18 cellular contexts compared by ENCODE assay signal in the genomic region with DNA sequence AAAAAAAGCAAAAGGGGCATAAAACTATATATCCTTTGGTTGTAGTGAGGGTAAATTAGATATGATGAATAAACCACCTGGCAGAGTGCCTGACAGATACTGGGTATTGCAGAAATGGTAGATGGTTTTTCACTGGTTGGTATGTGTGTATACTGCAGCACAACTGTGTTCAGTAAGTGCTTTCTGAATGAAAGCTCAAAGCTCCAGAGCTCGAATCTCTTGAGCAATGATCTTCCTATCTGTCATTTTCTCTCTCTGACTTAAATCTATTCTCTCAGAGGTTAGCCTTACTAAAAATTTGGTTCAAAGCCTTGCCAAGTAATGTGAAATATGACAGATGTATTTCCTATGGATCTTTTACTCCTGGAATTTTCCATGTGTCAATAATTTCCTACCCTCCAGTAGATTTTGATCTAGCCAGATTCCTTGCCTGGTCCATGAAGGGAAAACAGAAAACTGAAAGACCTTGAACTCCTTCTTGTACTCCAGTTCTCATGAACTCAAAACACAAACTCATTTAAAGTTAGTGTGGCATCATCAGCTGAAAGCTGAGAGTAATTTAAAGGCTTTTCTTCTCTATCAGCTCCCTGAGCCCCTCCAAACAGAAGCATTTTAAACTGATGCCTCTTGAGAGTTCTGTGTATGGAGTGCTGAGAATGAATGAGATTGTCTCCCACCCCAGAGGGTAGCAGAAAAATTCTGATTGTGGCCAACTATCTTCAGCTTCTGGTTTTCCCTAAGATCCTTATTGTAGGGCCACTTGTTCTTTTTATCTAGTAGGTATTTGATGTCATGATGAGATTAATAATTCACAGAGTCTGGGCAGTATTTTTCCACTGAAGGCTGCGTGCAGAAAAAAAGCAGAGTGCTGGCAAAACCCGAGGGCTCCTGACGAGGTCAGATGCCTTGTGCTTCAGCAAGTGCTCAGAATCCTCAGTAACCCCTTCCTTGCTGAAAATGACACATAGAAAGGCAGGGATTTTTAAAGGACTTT.
DNase-seq lines count a peak whose midpoint lies in the region; ATAC-seq, FAIRE-seq and TF ChIP-seq lines count a peak whose summit lies in the region.
"Had no signal": no experiment of that assay in that cellular context is flagged by ENCODE, and none has a peak within 500 bp of the region (broad histone marks: within the 10 kb centered on the region; RNA-seq: fewer than 3 reads in every experiment).

No MANE protein-coding gene starts in this region.

- H3K27me3 ChIP-seq in cardiac muscle cell (no peaks in the 10 kb centered on the region), right atrium auricular region (no peaks in the 10 kb centered on the region), right lobe of liver (no peaks in the 10 kb centered on the region), upper lobe of right lung (no peaks in the 10 kb centered on the region)
- H3K27me3 ChIP-seq: colonic mucosa had no signal

- H3K4me3 ChIP-seq in cardiac muscle cell = peak overlapping the region; percentile 3
- H3K4me3 ChIP-seq in right atrium auricular region = no peak overlapping the region
- H3K4me3 ChIP-seq in right lobe of liver = no peak overlapping the region
- H3K4me3 ChIP-seq in upper lobe of right lung = no peak overlapping the region
- H3K4me3 ChIP-seq: colonic mucosa had no signal

- H3K27ac ChIP-seq in cardiac muscle cell (peak overlapping the region; percentile 0), right atrium auricular region (no peak overlapping the region), right lobe of liver (peak overlapping the region; percentile 44 to 90 (median 85)), upper lobe of right lung (no peak overlapping the region)
- H3K27ac ChIP-seq: colonic mucosa had no signal

- H3K4me1 ChIP-seq in cardiac muscle cell (ENCODE audit: low read depth) = peaks cover 15% of the 10 kb centered on the region
- H3K4me1 ChIP-seq in right atrium auricular region = peaks cover 0 to 3% of the 10 kb centered on the region in 2 donors
- peaks cover 0 to 23% (median 10%) of the 10 kb centered on the region in 4 donors for H3K4me1 ChIP-seq in right lobe of liver
- peaks cover 2% of the 10 kb centered on the region for H3K4me1 ChIP-seq in upper lobe of right lung
- H3K4me1 ChIP-seq: colonic mucosa had no signal

- no peak for TF ChIP-seq CTCF in cardiac muscle cell (IDR thresholded peaks at IDR 0.05; ENCODE audit: low read depth, low read length)
- no peak for TF ChIP-seq CTCF in right atrium auricular region (IDR thresholded peaks at IDR 0.05)
- TF ChIP-seq CTCF in right lobe of liver (IDR thresholded peaks at IDR 0.05) = no peak
- TF ChIP-seq CTCF in upper lobe of right lung (IDR thresholded peaks at IDR 0.05) = no peak

- TF ChIP-seq POLR2A in right lobe of liver (IDR thresholded peaks at IDR 0.05) (no peak), GM12891 (IDR thresholded peaks at IDR 0.05; ENCODE audit: low read depth, low read length) (no peak)

- 12% methylated on average over 4 of the region's 4 CpGs for WGBS in right lobe of liver (ENCODE audit: insufficient coverage, low coverage, low lambda C conversion rate, missing lambda C conversion rate)

- intact Hi-C loops in right lobe of liver (cut with DNase I) (no loop called here), upper lobe of right lung (cut with DNase I) (no loop called here)

- DNase-seq in cardiac muscle cell (ENCODE audit: low read depth in 1 of 2, low spot score in 1 of 2) = peak; percentile 46
- no peak for DNase-seq in right atrium auricular region (ENCODE audit: low spot score)
- DNase-seq in dedifferentiated amniotic fluid mesenchymal stem cell (ENCODE audit: extremely low spot score) = peak; percentile 26
- DNase-seq in right lobe of liver = peak; percentile 58 to 78 (median 76)
- no peak for DNase-seq in upper lobe of right lung
- DNase-seq in GM12891 (ENCODE audit: insufficient read length, low spot score) = no peak
- DNase-seq in NCI-H2029 (lab: John Stamatoyannopoulos, UW) = no peak
- no peak for DNase-seq in occipital lobe (lab: John Stamatoyannopoulos, UW)
- DNase-seq: 8988T; activated CD8-positive, alpha-beta memory T cell treated with anti-CD3 and anti-CD28 coated beads, Interleukin-2, amount 10 ng/mL, durations not matched to agents 7 days and 5 days; activated naive CD4-positive, alpha-beta T cell treated with anti-CD3 and anti-CD28 coated beads, Interleukin-2, amount 10 ng/mL, durations not matched to agents 7 days and 5 days; colonic mucosa; KBM-7; natural killer cell; NCI-H187 treated with DMSO at 0.1 percent for 48 hours; SHP77 treated with DMSO at 0.1 percent for 48 hours; trophoblast cell had no signal

- peak; percentile 91 to 94 (median 92) for ATAC-seq in right lobe of liver
- peak; percentile 50 for ATAC-seq in upper lobe of right lung
- ATAC-seq: activated CD8-positive, alpha-beta memory T cell treated with anti-CD3 and anti-CD28 coated beads, Interleukin-2, amount 10 ng/mL, durations not matched to agents 7 days and 5 days; natural killer cell had no signal

- no peaks in the 10 kb centered on the region for H3K9me3 ChIP-seq in cardiac muscle cell (ENCODE audit: low read depth)
- no peaks in the 10 kb centered on the region for H3K9me3 ChIP-seq in right atrium auricular region
- H3K9me3 ChIP-seq in right lobe of liver = no peaks in the 10 kb centered on the region
- H3K9me3 ChIP-seq in upper lobe of right lung = no peaks in the 10 kb centered on the region
- H3K9me3 ChIP-seq: colonic mucosa had no signal

- FAIRE-seq in GM12891 (lab: Jason Lieb, UNC) = no peak
- FAIRE-seq: D721Med had no signal

- H3K36me3 ChIP-seq in cardiac muscle cell (no peaks in the 10 kb centered on the region), right atrium auricular region (no peaks in the 10 kb centered on the region), right lobe of liver (no peaks in the 10 kb centered on the region), upper lobe of right lung (no peaks in the 10 kb centered on the region)
- H3K36me3 ChIP-seq: colonic mucosa had no signal

TF ChIP-seq in GM12891, 5 proteins besides CTCF, POLR2A, EP300 and RAD21:
- TF ChIP-seq PAX5 (IDR thresholded peaks at IDR 0.05; ENCODE audit: insufficient read depth, low read length, severe bottlenecking) (no peak), SPI1 (IDR thresholded peaks at IDR 0.05; ENCODE audit: low read depth, low read length) (no peak), POU2F2 (IDR thresholded peaks at IDR 0.05; ENCODE audit: low read depth, low read length) (no peak), POLR2AphosphoS5 (IDR thresholded peaks at IDR 0.05; ENCODE audit: low read depth, low read length) (no peak), TAF1 (IDR thresholded peaks at IDR 0.05; ENCODE audit: low read depth, low read length) (no peak)

Comparison
In these comparisons a context has a peak if more than half of its experiments do, and no peak if none do; other contexts are left out.
1. DNase-seq: peak in cardiac muscle cell (2 of 2), dedifferentiated amniotic fluid mesenchymal stem cell (single experiment) and right lobe of liver (3 of 3); none in right atrium auricular region (single experiment), upper lobe of right lung (single experiment), GM12891 (single experiment), NCI-H2029 (single experiment) and occipital lobe (single experiment).
2. H3K27ac ChIP-seq: peak in cardiac muscle cell (single experiment) and right lobe of liver (3 of 3); none in right atrium auricular region (0 of 2) and upper lobe of right lung (single experiment).